In genomic region chr5:98454904-98455303, GRCh38 we compare ENCODE assay signal across 12 cellular contexts.
DNase-seq lines count a peak whose midpoint lies in the region; ATAC-seq and TF ChIP-seq lines count a peak whose summit lies in the region.
"Had no signal": no experiment of that assay in that cellular context is flagged by ENCODE, and none has a peak within 500 bp of the region (broad histone marks: within the 10 kb centered on the region; RNA-seq: fewer than 3 reads in every experiment).

No MANE protein-coding gene starts in this region.

- POLR2A ChIA-PET in WTC11 (lab: Charles Lee), result no interaction called here

- no peaks in the 10 kb centered on the region for H3K36me3 Mint-ChIP-seq in WTC11

- H3K27ac Mint-ChIP-seq in WTC11, result no peak overlapping the region

- DNase-seq in DMS 273 treated with DMSO at 0.1 percent for 48 hours (lab: John Stamatoyannopoulos, UW), result peak; percentile 18
- DNase-seq in NCI-H69 (lab: John Stamatoyannopoulos, UW), result peak; percentile 52
- peak; percentile 86 for DNase-seq in dermis blood vessel endothelial cell
- DNase-seq in myocyte (ENCODE audit: low read depth), result peak; percentile 88
- no peak for DNase-seq in WTC11 (ENCODE audit: low spot score)
- DNase-seq in NCI-H748 treated with DMSO at 0.1 percent for 48 hours (lab: John Stamatoyannopoulos, UW), result no peak
- DNase-seq: erythroblast; GDM1; nucleus accumbens; stimulated activated CD8-positive, alpha-beta memory T cell treated with anti-CD3 and anti-CD28 coated beads, Interleukin-4, amount 100 ng/mL, for 48 hours had no signal

- H3K27me3 Mint-ChIP-seq in WTC11 (ENCODE audit: low read depth), result no peaks in the 10 kb centered on the region

- 0 out of 2 replicates have a peak, but pooled peaks cover 5% of the 10 kb centered on the region for H3K4me1 Mint-ChIP-seq in WTC11

- ATAC-seq in WTC11 (no peak), GM21786 (IDR thresholded peaks at IDR 0.05; ENCODE audit: unreplicated experiment) (no peak), HG03571 (IDR thresholded peaks at IDR 0.05; ENCODE audit: unreplicated experiment) (no peak)

- no peak overlapping the region for H3K4me3 Mint-ChIP-seq in WTC11

- no peaks in the 10 kb centered on the region for H3K9me3 Mint-ChIP-seq in WTC11

- CTCF ChIA-PET in WTC11 (lab: Charles Lee), result no interaction called here

- no peak for TF ChIP-seq CTCF in WTC11 (IDR thresholded peaks at IDR 0.05)

TF ChIP-seq in WTC11, 78 proteins besides CTCF, POLR2A, EP300 and RAD21:
- TF ChIP-seq SMAD3 (CRISPR knock-in tag; IDR thresholded peaks at IDR 0.05; ENCODE audit: borderline replicate concordance) (no peak), ATF2 (CRISPR knock-in tag; IDR thresholded peaks at IDR 0.05; ENCODE audit: borderline replicate concordance, low read depth) (no peak), ZBTB21 (CRISPR knock-in tag; IDR thresholded peaks at IDR 0.05; ENCODE audit: borderline replicate concordance) (no peak), RELA (CRISPR knock-in tag; IDR thresholded peaks at IDR 0.05; ENCODE audit: borderline replicate concordance) (no peak), JUN (CRISPR knock-in tag; IDR thresholded peaks at IDR 0.05) (no peak), ZBTB43 (CRISPR knock-in tag; IDR thresholded peaks at IDR 0.05) (no peak), E2F4 (CRISPR knock-in tag; IDR thresholded peaks at IDR 0.05; ENCODE audit: borderline replicate concordance, low read depth) (no peak), HMGXB4 (CRISPR knock-in tag; IDR thresholded peaks at IDR 0.05) (no peak), CDX4 (CRISPR knock-in tag; IDR thresholded peaks at IDR 0.05; ENCODE audit: borderline replicate concordance) (no peak), MLX (CRISPR knock-in tag; IDR thresholded peaks at IDR 0.05) (no peak), SOX15 (CRISPR knock-in tag; IDR thresholded peaks at IDR 0.05) (no peak), ESRRA (CRISPR knock-in tag; IDR thresholded peaks at IDR 0.05; ENCODE audit: borderline replicate concordance) (no peak), ZNF512 (CRISPR knock-in tag; IDR thresholded peaks at IDR 0.05; ENCODE audit: borderline replicate concordance) (no peak), TCF7 (CRISPR knock-in tag; IDR thresholded peaks at IDR 0.05; ENCODE audit: low read depth) (no peak), ERG (CRISPR knock-in tag; IDR thresholded peaks at IDR 0.05) (no peak), ZNF219 (CRISPR knock-in tag; IDR thresholded peaks at IDR 0.05; ENCODE audit: borderline replicate concordance) (no peak)

Comparison
In these comparisons a context has a peak if more than half of its experiments do, and no peak if none do; other contexts are left out.
1. DNase-seq: peak in DMS 273 treated with DMSO at 0.1 percent for 48 hours (single experiment), NCI-H69 (single experiment), dermis blood vessel endothelial cell (single experiment) and myocyte (single experiment); none in WTC11 (single experiment) and NCI-H748 treated with DMSO at 0.1 percent for 48 hours (single experiment).